In the genomic region with DNA sequence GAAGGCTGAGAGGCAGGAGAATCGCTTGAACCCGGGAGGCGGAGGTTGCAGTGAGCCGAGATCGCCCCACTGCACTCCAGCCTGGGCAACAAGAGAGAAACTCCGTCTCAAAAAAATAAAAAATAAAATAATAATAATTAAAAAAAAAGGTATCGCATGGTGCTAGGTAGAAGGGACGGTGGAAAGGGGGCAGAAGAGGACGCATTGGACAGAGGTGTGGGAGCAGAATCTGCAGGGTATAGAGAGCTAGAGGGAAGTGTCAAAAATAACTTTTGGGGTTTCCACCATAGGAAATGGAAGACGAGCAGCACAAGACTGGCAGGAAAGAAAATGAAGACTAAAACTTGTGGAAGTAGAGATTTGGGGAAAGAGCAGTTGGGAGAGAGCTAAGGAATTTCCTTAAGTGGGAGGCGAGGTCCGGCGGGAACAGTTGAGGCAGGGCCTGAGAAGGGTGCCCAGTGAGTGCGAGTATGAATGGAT, we compare ENCODE assay signal across 8 cellular contexts. TPM values are rescaled to one million over a fixed set of nuclear protein-coding genes. Genes with fewer than 3 reads are reported as not detected.
A peak's percentile ranks its signal among the peaks of the same experiment; 100 is the strongest.
DNase-seq lines count a peak whose midpoint lies in the region; TF ChIP-seq lines count a peak whose summit lies in the region.

No MANE protein-coding gene starts in this region.

- no peaks in the 10 kb centered on the region for H3K27me3 ChIP-seq in ascending aorta
- H3K27me3 ChIP-seq in layer of hippocampus (ENCODE audit: control insufficient read depth, insufficient read depth, low read length) = peaks cover 3% of the 10 kb centered on the region
- H3K27me3 ChIP-seq in thyroid gland = peaks cover 4% of the 10 kb centered on the region

- TF ChIP-seq CTCF in ascending aorta (IDR thresholded peaks at IDR 0.05) (no peak), thyroid gland (IDR thresholded peaks at IDR 0.05) (no peak), GM10248 (IDR thresholded peaks at IDR 0.05; ENCODE audit: control extremely low read depth, extremely low read depth, low read depth, missing control alignments) (no peak)

- peaks cover 49% of the 10 kb centered on the region for H3K4me1 Mint-ChIP-seq in activated naive CD4-positive, alpha-beta T cell treated with anti-CD3 and anti-CD28 coated beads, Interleukin-2, amount 50 U/mL, for 24 hours

- intact Hi-C loops in ascending aorta (cut with DNase I) (loop anchor here (1.0 to 5.0 kb wide), 4 partner anchors 71 to 241 kb away; a partner anchor contains a TSS), thyroid gland (cut with DNase I) (no loop called here), posterior vena cava (cut with DNase I) (loop anchor here in 1 of 2 donors (5.0 kb wide), 1 partner anchor 106 kb away; a partner anchor contains a TSS)

- DNase-seq in activated naive CD4-positive, alpha-beta T cell treated with anti-CD3 and anti-CD28 coated beads, Interleukin-2, amount 50 U/mL, for 16 hours = no peak
- DNase-seq in ascending aorta (ENCODE audit: low spot score in 2 of 2) (no peak), thyroid gland (no peak), NCI-H146 (lab: John Stamatoyannopoulos, UW) (no peak), posterior vena cava (ENCODE audit: low spot score) (no peak), GM10248 (ENCODE audit: extremely low spot score) (no peak)

- H3K4me1 ChIP-seq in ascending aorta (peaks cover 6 to 31% of the 10 kb centered on the region in 2 donors), thyroid gland (peaks cover 37 to 47% of the 10 kb centered on the region in 2 donors)

- H3K27ac Mint-ChIP-seq in activated naive CD4-positive, alpha-beta T cell treated with anti-CD3 and anti-CD28 coated beads, Interleukin-2, amount 50 U/mL, for 24 hours = peak overlapping the region; percentile 78

- TF ChIP-seq POLR2A in thyroid gland (IDR thresholded peaks at IDR 0.05) = no peak

- H3K4me3 Mint-ChIP-seq in activated naive CD4-positive, alpha-beta T cell treated with anti-CD3 and anti-CD28 coated beads, Interleukin-2, amount 50 U/mL, for 24 hours = peak overlapping the region; percentile 91

- CTCF ChIA-PET in GM10248 (lab: Yijun Ruan, JAX) = no interaction called here

- H3K4me3 ChIP-seq in ascending aorta (peak overlapping the region; percentile 61 to 99), thyroid gland (replicated peaks in 1 of 3) (peak overlapping the region; percentile 62 to 89 (median 78))

- H3K27me3 Mint-ChIP-seq in activated naive CD4-positive, alpha-beta T cell treated with anti-CD3 and anti-CD28 coated beads, Interleukin-2, amount 50 U/mL, for 24 hours = peaks cover 15% of the 10 kb centered on the region

- H3K9me3 Mint-ChIP-seq in activated naive CD4-positive, alpha-beta T cell treated with anti-CD3 and anti-CD28 coated beads, Interleukin-2, amount 50 U/mL, for 24 hours = no peaks in the 10 kb centered on the region

- no peaks in the 10 kb centered on the region for H3K36me3 Mint-ChIP-seq in activated naive CD4-positive, alpha-beta T cell treated with anti-CD3 and anti-CD28 coated beads, Interleukin-2, amount 50 U/mL, for 24 hours

- H3K27ac ChIP-seq in ascending aorta = peak overlapping the region; percentile 92 to 98
- H3K27ac ChIP-seq in layer of hippocampus (ENCODE audit: low read depth, low read length) = peak overlapping the region; percentile 90
- peak overlapping the region; percentile 49 to 93 (median 88) for H3K27ac ChIP-seq in thyroid gland

- WGBS in thyroid gland, 2 donors = 0 to 1% methylated on average over 14 of the region's 14 CpGs

- POLR2A ChIA-PET in GM10248 (lab: Yijun Ruan, JAX) = interaction anchor here (0.6 kb wide), 1 partner anchor 12 kb away, joined by 4 read pairs; no protein-coding TSS in a partner anchor

- H3K9me3 ChIP-seq in ascending aorta = no peaks in the 10 kb centered on the region
- no peaks in the 10 kb centered on the region for H3K9me3 ChIP-seq in thyroid gland

- no peaks in the 10 kb centered on the region for H3K36me3 ChIP-seq in ascending aorta
- no peaks in the 10 kb centered on the region for H3K36me3 ChIP-seq in thyroid gland

RNA-seq across cellular contexts. Expression of a gene that starts 0.6 kb away (rescaled TPM):
- total RNA-seq in ascending aorta (25.2 TPM), thyroid gland (10 to 100 TPM; 37.8 to 53.6 (median 40.7) TPM), posterior vena cava (10 to 100 TPM; 21.6 to 23.9 TPM)

RNA-seq across cellular contexts. Expression of a gene that starts 11.0 kb away (rescaled TPM):
- total RNA-seq in ascending aorta (not detected), thyroid gland (not detected), posterior vena cava (not detected)
